ENCODE assay signal across 1 cellular context in genomic region chr17:62065611-62066468, GRCh38.
TF ChIP-seq lines count a peak whose summit lies in the region.

No MANE protein-coding gene starts in this region.

TF ChIP-seq in K562, 482 proteins besides CTCF, POLR2A, EP300 and RAD21 (continued from another document and continues in another):
- TF ChIP-seq ZNF764 (CRISPR knock-in tag; IDR thresholded peaks at IDR 0.05; ENCODE audit: low read depth) (no peak), ZZZ3 (IDR thresholded peaks at IDR 0.05) (no peak), NCOR1 (IDR thresholded peaks at IDR 0.05) (no peak), HNRNPK (IDR thresholded peaks at IDR 0.05; ENCODE audit: low read depth, low read length, poor library complexity, severe bottlenecking) (no peak), FOXO4 (CRISPR knock-in tag; IDR thresholded peaks at IDR 0.05) (no peak), ZNF146 (CRISPR knock-in tag; IDR thresholded peaks at IDR 0.05; ENCODE audit: unreplicated experiment) (no peak), MTA1 (IDR thresholded peaks at IDR 0.05; ENCODE audit: borderline replicate concordance) (no peak), MEF2D (tag; conservative IDR thresholded peaks at IDR 0.05; ENCODE audit: low read depth) (no peak), CEBPB (tag; IDR thresholded peaks at IDR 0.05) (no peak), PBX2 (CRISPR knock-in tag; IDR thresholded peaks at IDR 0.05; ENCODE audit: low read depth) (no peak), PBX2 (tag; conservative IDR thresholded peaks at IDR 0.05; ENCODE audit: low read depth) (no peak), ZBTB26 (CRISPR knock-in tag; IDR thresholded peaks at IDR 0.05) (no peak), ZNF507 (tag; conservative IDR thresholded peaks at IDR 0.05) (no peak), XRCC4 (IDR thresholded peaks at IDR 0.05; ENCODE audit: extremely low read depth, insufficient read depth, insufficient read length) (no peak), TRIM24 (IDR thresholded peaks at IDR 0.05) (no peak), SNAPC5 (CRISPR knock-in tag; IDR thresholded peaks at IDR 0.05) (no peak), XRCC5 (IDR thresholded peaks at IDR 0.05; ENCODE audit: low read depth, low read length) (peak; percentile 95), SIRT6 (IDR thresholded peaks at IDR 0.05; ENCODE audit: low read depth, low read length) (no peak), PHB2 (IDR thresholded peaks at IDR 0.05; ENCODE audit: low read depth) (no peak), ZNF449 (CRISPR knock-in tag; IDR thresholded peaks at IDR 0.05) (no peak), FOXM1 (IDR thresholded peaks at IDR 0.05; ENCODE audit: low read depth) (no peak), FOXM1 (CRISPR knock-in tag; IDR thresholded peaks at IDR 0.05; ENCODE audit: low read depth) (no peak), YBX1 (IDR thresholded peaks at IDR 0.05) (no peak), NR2C1 (IDR thresholded peaks at IDR 0.05) (peak; percentile 44; the same call in 1 of the 2 replicates), NR2C1 (tag; IDR thresholded peaks at IDR 0.05) (no peak), RUNX1 (IDR thresholded peaks at IDR 0.05; ENCODE audit: low read depth) (no peak), DDX20 (tag; IDR thresholded peaks at IDR 0.05; ENCODE audit: low read depth) (no peak), BRD9 (IDR thresholded peaks at IDR 0.05; ENCODE audit: low read depth, partially characterized antibody) (no peak), SUPT5H (IDR thresholded peaks at IDR 0.05) (peak; percentile 94), ZNF41 (CRISPR knock-in tag; conservative IDR thresholded peaks at IDR 0.05) (no peak), DPF2 (IDR thresholded peaks at IDR 0.05) (no peak), RAD51 (IDR thresholded peaks at IDR 0.05; ENCODE audit: borderline replicate concordance, low read depth) (peak; percentile 98), ZKSCAN3 (CRISPR knock-in tag; IDR thresholded peaks at IDR 0.05) (no peak), TFE3 (CRISPR knock-in tag; IDR thresholded peaks at IDR 0.05) (peak; percentile 97), ZNF184 (CRISPR knock-in tag; IDR thresholded peaks at IDR 0.05) (no peak), GABPB1 (CRISPR knock-in tag; IDR thresholded peaks at IDR 0.05) (peak; percentile 42; the same call in 1 of the 2 replicates), ZNF354B (CRISPR knock-in tag; IDR thresholded peaks at IDR 0.05) (no peak), THAP12 (CRISPR knock-in tag; IDR thresholded peaks at IDR 0.05) (0 out of 2 replicates have a peak, but pooled peaks have one; percentile 13), IRF2 (CRISPR knock-in tag; IDR thresholded peaks at IDR 0.05) (no peak), HDAC6 (IDR thresholded peaks at IDR 0.05; ENCODE audit: low read depth, low read length) (no peak), ZNF445 (CRISPR knock-in tag; IDR thresholded peaks at IDR 0.05; ENCODE audit: low read depth) (no peak), CBX5 (IDR thresholded peaks at IDR 0.05; ENCODE audit: borderline replicate concordance, low read depth) (no peak), E2F3 (CRISPR knock-in tag; IDR thresholded peaks at IDR 0.05) (no peak), TSHZ1 (CRISPR knock-in tag; IDR thresholded peaks at IDR 0.05) (no peak), TFAM (CRISPR knock-in tag; conservative IDR thresholded peaks at IDR 0.05) (no peak), ZFP36 (IDR thresholded peaks at IDR 0.05; ENCODE audit: low read depth, low read length, partially characterized antibody) (peak; percentile 63), KDM5B (IDR thresholded peaks at IDR 0.05; ENCODE audit: insufficient replicate concordance, low read depth, low read length) (peak; percentile 53), EHMT2 (IDR thresholded peaks at IDR 0.05) (no peak; the same call in 1 of the 2 replicates), ZHX1 (conservative IDR thresholded peaks at IDR 0.05; ENCODE audit: low read length) (peak; percentile 79; the same call in 1 of the 2 replicates), THRA (IDR thresholded peaks at IDR 0.05) (no peak), ARID1B (IDR thresholded peaks at IDR 0.05) (peak; percentile 27; the same call in 1 of the 2 replicates), COPS2 (conservative IDR thresholded peaks at IDR 0.05) (no peak), BRF1 (IDR thresholded peaks at IDR 0.05; ENCODE audit: borderline replicate concordance, extremely low read depth, insufficient read length) (no peak), FUS (optimal IDR thresholded peaks at IDR 0.05; ENCODE audit: low read depth, low read length) (no peak), BMI1 (IDR thresholded peaks at IDR 0.05; ENCODE audit: low read length) (no peak)
